In the genomic region with DNA sequence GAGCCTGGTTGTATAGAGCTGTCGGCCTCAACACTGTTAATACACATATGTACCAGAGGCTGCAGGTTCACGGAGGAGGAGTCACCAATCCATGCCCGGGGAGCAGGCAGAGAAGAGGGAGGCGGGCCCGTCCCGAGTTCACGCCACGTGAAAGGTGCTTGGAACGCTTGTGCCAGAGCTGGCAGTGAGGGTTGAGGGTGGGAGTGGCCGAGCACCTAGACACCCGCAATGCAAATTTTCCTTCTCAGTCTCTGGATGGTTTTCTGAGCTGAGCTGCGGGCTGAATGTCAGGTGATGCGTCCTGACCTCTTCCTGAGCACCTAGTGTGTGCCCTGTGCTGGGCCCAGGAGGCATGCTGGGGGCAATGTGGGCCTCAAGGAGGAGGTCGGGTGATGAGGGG, we compare ENCODE assay signal across 22 cellular contexts. TPM values are rescaled to one million over a fixed set of nuclear protein-coding genes. Genes with fewer than 3 reads are reported as not detected.
DNase-seq lines count a peak whose midpoint lies in the region; ATAC-seq, FAIRE-seq and TF ChIP-seq lines count a peak whose summit lies in the region.
"Had no signal": no experiment of that assay in that cellular context is flagged by ENCODE, and none has a peak within 500 bp of the region (broad histone marks: within the 10 kb centered on the region; RNA-seq: fewer than 3 reads in every experiment).

No MANE protein-coding gene starts in this region.

- H3K9me3 ChIP-seq in Peyer's patch (no peaks in the 10 kb centered on the region), lung (ENCODE audit: control insufficient read depth in 2 of 2, insufficient read depth in 1 of 2, low read length in 1 of 2) (no peaks in the 10 kb centered on the region), HepG2 (ENCODE audit: low read length) (no peaks in the 10 kb centered on the region)
- H3K9me3 ChIP-seq: A549, heart right ventricle, mucosa of descending colon, vagina had no signal

- no peak for TF ChIP-seq CTCF in Peyer's patch (IDR thresholded peaks at IDR 0.05)
- TF ChIP-seq CTCF in lung (IDR thresholded peaks at IDR 0.05; ENCODE audit: control extremely low read depth, extremely low read depth): no peak
- TF ChIP-seq CTCF in type B pancreatic cell (conservative IDR thresholded peaks at IDR 0.05): no peak
- no peak for TF ChIP-seq CTCF in HepG2 (CRISPR knock-in tag; IDR thresholded peaks at IDR 0.05)

- H3K4me3 ChIP-seq in Peyer's patch (no peak overlapping the region), lung (no peak overlapping the region), HepG2 (replicated peaks in 1 of 3; ENCODE audit: insufficient read depth in 1 of 3, low read depth in 2 of 3, low read length in 3 of 3) (no peak overlapping the region)
- H3K4me3 ChIP-seq: A549, heart right ventricle, mucosa of descending colon, SK-N-MC, smooth muscle cell, vagina had no signal

- H3K27ac ChIP-seq in Peyer's patch (peak overlapping the region in 1 of 4 donors; percentile 64), lung (ENCODE audit: low read depth in 1 of 2, low read length in 1 of 2) (peak overlapping the region in 1 of 2 donors; percentile 48), HepG2 (ENCODE audit: extremely low read length, insufficient read depth, low read length) (no peak overlapping the region)
- H3K27ac ChIP-seq: A549, heart right ventricle, SK-N-MC, vagina had no signal

- H3K79me2 ChIP-seq in HepG2 (ENCODE audit: insufficient read depth, low read length): no peaks in the 10 kb centered on the region

- no peaks in the 10 kb centered on the region for H3K27me3 Mint-ChIP-seq in activated naive CD4-positive, alpha-beta T cell treated with anti-CD3 and anti-CD28 coated beads, Interleukin-2, amount 10 ng/mL, durations not matched to agents 7 days and 5 days
- no peaks in the 10 kb centered on the region for H3K27me3 Mint-ChIP-seq in type B pancreatic cell

- TF ChIP-seq EP300 in HepG2 (IDR thresholded peaks at IDR 0.05; ENCODE audit: low read depth in 2 of 2, low read length in 2 of 2) (no peak), HepG2 (CRISPR knock-in tag; IDR thresholded peaks at IDR 0.05; ENCODE audit: borderline replicate concordance) (no peak)

- POLR2A ChIA-PET in HepG2 (lab: Yijun Ruan, JAX): no interaction called here

- WGBS in lung, 2 donors: 73 to 91% methylated on average over 14 of the region's 14 CpGs
- WGBS in HepG2 (ENCODE audit: low lambda C conversion rate): 93% methylated on average over 14 of the region's 14 CpGs

- peak overlapping the region; percentile 20 to 69 for H3K27ac Mint-ChIP-seq in activated naive CD4-positive, alpha-beta T cell treated with anti-CD3 and anti-CD28 coated beads, Interleukin-2, amount 50 U/mL, for 72 hours
- no peak overlapping the region for H3K27ac Mint-ChIP-seq in activated naive CD4-positive, alpha-beta T cell treated with anti-CD3 and anti-CD28 coated beads, Interleukin-2, amount 10 ng/mL, durations not matched to agents 7 days and 5 days
- H3K27ac Mint-ChIP-seq in type B pancreatic cell: peak overlapping the region; percentile 35
- H3K27ac Mint-ChIP-seq: T-helper 2 cell treated with Interferon-gamma antibody and Interleukin-4, amounts not matched to agents 5 μg/mL and 100 μg/mL, for 36 hours had no signal

- H3K36me3 Mint-ChIP-seq in activated naive CD4-positive, alpha-beta T cell treated with anti-CD3 and anti-CD28 coated beads, Interleukin-2, amount 50 U/mL, for 72 hours: peaks cover 0 to 13% of the 10 kb centered on the region in 2 donors
- H3K36me3 Mint-ChIP-seq in activated naive CD4-positive, alpha-beta T cell treated with anti-CD3 and anti-CD28 coated beads, Interleukin-2, amount 10 ng/mL, durations not matched to agents 7 days and 5 days: peaks cover 22% of the 10 kb centered on the region
- no peaks in the 10 kb centered on the region for H3K36me3 Mint-ChIP-seq in type B pancreatic cell

- FAIRE-seq in HepG2 (lab: Jason Lieb, UNC): no peak
- FAIRE-seq: A549, endothelial cell of umbilical vein had no signal

- H3K4me3 Mint-ChIP-seq in activated naive CD4-positive, alpha-beta T cell treated with anti-CD3 and anti-CD28 coated beads, Interleukin-2, amount 10 ng/mL, durations not matched to agents 7 days and 5 days: no peak overlapping the region
- no peak overlapping the region for H3K4me3 Mint-ChIP-seq in type B pancreatic cell
- H3K4me3 Mint-ChIP-seq: T-helper 2 cell treated with Interferon-gamma antibody and Interleukin-4, amounts not matched to agents 5 μg/mL and 100 μg/mL, for 36 hours had no signal

- no peak for TF ChIP-seq RAD21 in HepG2 (CRISPR knock-in tag; IDR thresholded peaks at IDR 0.05)

- in situ Hi-C loops in HepG2 (cut with HindIII; ENCODE audit: extremely low pct_ligation_motif_present, low pct_unique_long_range_greater_than_20kb): no loop called here

- TF ChIP-seq POLR2A in Peyer's patch (IDR thresholded peaks at IDR 0.05): no peak
- TF ChIP-seq POLR2A in HepG2 (IDR thresholded peaks at IDR 0.05; ENCODE audit: insufficient read depth in 1 of 2, low read depth in 2 of 2, low read length in 2 of 2): no peak

- no peak for DNase-seq in activated naive CD4-positive, alpha-beta T cell treated with anti-CD3 and anti-CD28 coated beads, Interleukin-2, amount 50 U/mL, for 72 hours (ENCODE audit: low spot score in 2 of 2)
- no peak for DNase-seq in activated naive CD4-positive, alpha-beta T cell treated with anti-CD3 and anti-CD28 coated beads, Interleukin-2, amount 10 ng/mL, durations not matched to agents 7 days and 5 days
- peak in 2 of 3 donors; percentile 64 to 67 for DNase-seq in Peyer's patch
- peak; percentile 66 for DNase-seq in lung (ENCODE audit: low spot score)
- DNase-seq in type B pancreatic cell (ENCODE audit: extremely low spot score, unreplicated experiment): no peak
- DNase-seq in activated CD4-positive, alpha-beta T cell treated with anti-CD3 and anti-CD28 coated beads, Interleukin-2, amount 50 U/mL, for 4 hours: no peak
- no peak for DNase-seq in HepG2 (ENCODE audit: low spot score)
- DNase-seq in NCI-H446 (lab: John Stamatoyannopoulos, UW): no peak
- DNase-seq: cortex of kidney; GDM1; heart right ventricle; KBM-7; MV-4-11; NCI-H187; stimulated activated CD4-positive, alpha-beta T cell treated with anti-CD3 and anti-CD28 coated beads, Interleukin-4, amount 100 ng/mL, for 1 hour had no signal

- no peak overlapping the region for H2AFZ ChIP-seq in HepG2 (ENCODE audit: low read length)

- no peaks in the 10 kb centered on the region for H3K27me3 ChIP-seq in Peyer's patch
- no peaks in the 10 kb centered on the region for H3K27me3 ChIP-seq in lung (ENCODE audit: control insufficient read depth, insufficient read depth)
- no peaks in the 10 kb centered on the region for H3K27me3 ChIP-seq in HepG2 (ENCODE audit: control insufficient read depth in 1 of 2, insufficient read depth in 2 of 2, low read length in 2 of 2)
- H3K27me3 ChIP-seq: heart right ventricle, vagina had no signal

- no peak for ATAC-seq in activated naive CD4-positive, alpha-beta T cell treated with anti-CD3 and anti-CD28 coated beads, Interleukin-2, amount 50 U/mL, for 72 hours
- peak; percentile 38 for ATAC-seq in lung (ENCODE audit: insufficient read depth, low FRiP score)
- no peak for ATAC-seq in HepG2
- ATAC-seq: mucosa of descending colon had no signal

- no peak overlapping the region for H3K4me2 ChIP-seq in HepG2 (ENCODE audit: low read depth, low read length)
- H3K4me2 ChIP-seq: A549, smooth muscle cell had no signal

- peaks cover 12% of the 10 kb centered on the region; the same call in 1 of the 2 replicates for H4K20me1 ChIP-seq in HepG2 (ENCODE audit: insufficient read depth, low read length)

- H3K4me1 ChIP-seq in Peyer's patch (peaks cover 2 to 43% (median 7%) of the 10 kb centered on the region in 4 donors), lung (ENCODE audit: control insufficient read depth in 2 of 2, insufficient read depth in 2 of 2, low read length in 2 of 2) (peaks cover 0 to 57% of the 10 kb centered on the region in 2 donors), HepG2 (ENCODE audit: insufficient read depth, low read length) (peaks cover 36% of the 10 kb centered on the region)

- no peaks in the 10 kb centered on the region for H3K9me3 Mint-ChIP-seq in activated naive CD4-positive, alpha-beta T cell treated with anti-CD3 and anti-CD28 coated beads, Interleukin-2, amount 50 U/mL, for 72 hours
- H3K9me3 Mint-ChIP-seq in activated naive CD4-positive, alpha-beta T cell treated with anti-CD3 and anti-CD28 coated beads, Interleukin-2, amount 10 ng/mL, durations not matched to agents 7 days and 5 days: peaks cover 3% of the 10 kb centered on the region
- no peaks in the 10 kb centered on the region for H3K9me3 Mint-ChIP-seq in type B pancreatic cell

- CTCF ChIA-PET in activated naive CD4-positive, alpha-beta T cell treated with anti-CD3 and anti-CD28 coated beads, Interleukin-2, amount 10 ng/mL, durations not matched to agents 7 days and 5 days (lab: Charles Lee): no interaction called here
- CTCF ChIA-PET in HepG2 (lab: Yijun Ruan, JAX; ENCODE audit: low intra/inter-chr PET ratio, low total read pairs): no interaction called here

- no TSS peak for BruUV-seq in HepG2 (replicated peaks; lab: Mats Ljungman, UMichigan)

- H3K4me1 Mint-ChIP-seq in activated naive CD4-positive, alpha-beta T cell treated with anti-CD3 and anti-CD28 coated beads, Interleukin-2, amount 10 ng/mL, durations not matched to agents 7 days and 5 days: peaks cover 20% of the 10 kb centered on the region
- peaks cover 15% of the 10 kb centered on the region for H3K4me1 Mint-ChIP-seq in type B pancreatic cell (ENCODE audit: unreplicated experiment)

- intact Hi-C loops in HepG2 (cut with micrococcal nuclease; ENCODE audit: unreplicated experiment): no loop called here

- no peak overlapping the region for H3K9ac ChIP-seq in HepG2 (ENCODE audit: insufficient read depth, low read depth, low read length)

- H3K36me3 ChIP-seq in Peyer's patch: no peaks in the 10 kb centered on the region
- H3K36me3 ChIP-seq in lung (ENCODE audit: control insufficient read depth in 2 of 2, insufficient read depth in 2 of 2, low read length in 2 of 2): peaks cover 0 to 2% of the 10 kb centered on the region in 2 donors
- peaks cover 4 to 6% of the 10 kb centered on the region in 2 experiments; a peak in 2 of 5 replicates for H3K36me3 ChIP-seq in HepG2 (replicated peaks in 1 of 2; ENCODE audit: control insufficient read depth in 1 of 2, insufficient read depth in 2 of 2, low read length in 2 of 2)
- H3K36me3 ChIP-seq: vagina had no signal

RNA-seq across cellular contexts. Expression of a gene that starts 52.2 kb away (rescaled TPM):
- 10 to 100 TPM; 75.3 to 84.6 TPM for total RNA-seq in activated naive CD4-positive, alpha-beta T cell treated with anti-CD3 and anti-CD28 coated beads, Interleukin-2, amount 50 U/mL, for 72 hours
- 10 to 100 TPM; 31.5 to 91.6 (median 55.6) TPM for total RNA-seq in Peyer's patch
- 100 to 1,000 TPM in 1 of 2 donors, 10 to 100 TPM in 1; 49.2 to 102 TPM for total RNA-seq in lung
- polyA plus RNA-seq in lung: 100 to 1,000 TPM in 1 of 2 donors, 10 to 100 TPM in 1; 32.5 to 115 TPM
- total RNA-seq in type B pancreatic cell (ENCODE audit: low replicate concordance): 60.7 and 135 TPM in 2 replicates
- 371 and 422 TPM in 2 replicates for total RNA-seq in HepG2 (2016; rRNA removed; fragmentation: Illumina TruSeq; extraction: Trizol)
- 747 and 845 TPM in 2 replicates for total RNA-seq in HepG2 (2016; cell fraction: cytosol; rRNA removed; fragmentation: Illumina TruSeq; extraction: Trizol; ENCODE audit: low read depth)
- total RNA-seq in HepG2 (2016; cell fraction: insoluble cytoplasmic fraction; rRNA removed; fragmentation: Illumina TruSeq; extraction: Trizol): 382 and 405 TPM in 2 replicates
- 1,179 and 1,380 TPM in 2 replicates for total RNA-seq in HepG2 (2016; cell fraction: membrane; rRNA removed; fragmentation: Illumina TruSeq; extraction: Trizol)
- total RNA-seq in HepG2 (2016; cell fraction: nucleus; rRNA removed; fragmentation: Illumina TruSeq; extraction: Trizol): 154 and 170 TPM in 2 replicates
- 105 and 142 TPM in 2 replicates for polyA plus RNA-seq in HepG2 (2011; rRNA removed)
- 93.6 and 131 TPM in 2 replicates for polyA plus RNA-seq in HepG2 (2011; cell fraction: cytosol; rRNA removed)
- 44.5 and 56.5 TPM in 2 replicates for polyA plus RNA-seq in HepG2 (2011; cell fraction: nucleus; rRNA removed)
- 108 and 109 TPM in 2 replicates for polyA plus RNA-seq in HepG2 (2012)
- polyA plus RNA-seq in HepG2 (2016; cell fraction: cytosol; fragmentation: Illumina TruSeq; extraction: Trizol; ENCODE audit: low read depth): 923 and 940 TPM in 2 replicates
- polyA plus RNA-seq in HepG2 (2016; cell fraction: insoluble cytoplasmic fraction; fragmentation: Illumina TruSeq; extraction: Trizol; ENCODE audit: low read depth): 367 and 392 TPM in 2 replicates
- 1,008 and 1,080 TPM in 2 replicates for polyA plus RNA-seq in HepG2 (2016; cell fraction: membrane; fragmentation: Illumina TruSeq; extraction: Trizol; ENCODE audit: low read depth)
- polyA plus RNA-seq in HepG2 (2016; cell fraction: nucleus; fragmentation: Illumina TruSeq; extraction: Trizol; ENCODE audit: insufficient read depth, low read depth): 235 and 237 TPM in 2 replicates
- 64.0 and 223 TPM in 2 replicates for polyA minus RNA-seq in HepG2 (2011; rRNA and poly(A)+ RNA removed; ENCODE audit: low replicate concordance)
- 53.3 and 58.5 TPM in 2 replicates for polyA minus RNA-seq in HepG2 (2011; cell fraction: cytosol; rRNA and poly(A)+ RNA removed)
- 32.7 and 35.2 TPM in 2 replicates for polyA minus RNA-seq in HepG2 (2011; cell fraction: nucleus; rRNA and poly(A)+ RNA removed)

Comparison
In these comparisons a context has a peak if more than half of its experiments do, and no peak if none do; other contexts are left out.
1. DNase-seq: peak in Peyer's patch (2 of 3) and lung (single experiment); none in activated naive CD4-positive, alpha-beta T cell treated with anti-CD3 and anti-CD28 coated beads, Interleukin-2, amount 50 U/mL, for 72 hours (0 of 2), activated naive CD4-positive, alpha-beta T cell treated with anti-CD3 and anti-CD28 coated beads, Interleukin-2, amount 10 ng/mL, durations not matched to agents 7 days and 5 days (single experiment), type B pancreatic cell (single experiment), activated CD4-positive, alpha-beta T cell treated with anti-CD3 and anti-CD28 coated beads, Interleukin-2, amount 50 U/mL, for 4 hours (0 of 2), HepG2 (single experiment) and NCI-H446 (0 of 2).